In the genomic region with DNA sequence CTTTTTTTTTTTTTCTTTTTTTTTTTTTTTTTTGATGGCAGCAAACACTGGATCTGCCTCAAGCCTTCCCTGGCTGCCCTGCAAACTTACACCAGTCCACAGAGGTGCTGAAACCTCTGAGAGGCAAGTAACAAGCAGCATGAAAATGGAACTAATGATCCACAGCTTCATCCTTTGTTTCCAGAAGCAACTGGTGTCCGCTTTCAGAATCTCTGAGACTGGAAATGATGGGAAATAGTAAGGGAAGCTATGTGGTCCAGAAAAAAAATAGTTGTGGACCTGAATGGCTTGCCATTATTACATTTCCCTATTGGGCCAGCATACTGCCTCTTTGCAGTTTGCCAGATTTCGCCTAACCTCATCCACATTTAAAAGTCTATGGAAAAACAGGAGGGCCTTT, we compare ENCODE assay signal across 11 cellular contexts.
DNase-seq lines count a peak whose midpoint lies in the region; ATAC-seq, FAIRE-seq and TF ChIP-seq lines count a peak whose summit lies in the region.
"Had no signal": no experiment of that assay in that cellular context is flagged by ENCODE, and none has a peak within 500 bp of the region (broad histone marks: within the 10 kb centered on the region; RNA-seq: fewer than 3 reads in every experiment).

No MANE protein-coding gene starts in this region.

- TF ChIP-seq CTCF in PC-9 (conservative IDR thresholded peaks at IDR 0.05) (no peak), endothelial cell of umbilical vein (IDR thresholded peaks at IDR 0.05; ENCODE audit: extremely low read depth in 1 of 2, insufficient read depth in 1 of 2, low read depth in 1 of 2, low read length in 2 of 2) (no peak)

- ATAC-seq in activated CD8-positive, alpha-beta T cell treated with anti-CD3 and anti-CD28 coated beads, Interleukin-2, amount 10 ng/mL, durations not matched to agents 7 days and 5 days = no peak
- ATAC-seq in HG03025 (IDR thresholded peaks at IDR 0.05; ENCODE audit: low FRiP score, unreplicated experiment) (no peak), HG02870 (IDR thresholded peaks at IDR 0.05; ENCODE audit: unreplicated experiment) (no peak)
- ATAC-seq: Panc1 had no signal

- peak overlapping the region; percentile 86 for H3K4me2 ChIP-seq in PC-9
- peak overlapping the region; percentile 90 for H3K4me2 ChIP-seq in endothelial cell of umbilical vein (ENCODE audit: insufficient read depth, low read length)
- peak overlapping the region; percentile 35 for H3K4me2 ChIP-seq in neuronal stem cell (ENCODE audit: insufficient read depth, low read length, poor library complexity, severe bottlenecking)

- no CpG with 5 or more reads among the region's 2 CpGs for WGBS in neuronal stem cell (ENCODE audit: extremely low coverage in 2 of 2, insufficient read length in 2 of 2, insufficient replicate concordance in 1 of 2), 2 donors

- CTCF ChIA-PET in PC-9 (lab: Charles Lee) (interaction anchor here (0.6 kb wide), 1 partner anchor 287 kb away, joined by 3 read pairs; no protein-coding TSS in a partner anchor), endothelial cell of umbilical vein (lab: Charles Lee) (interaction anchor here (0.7 to 1.9 kb wide), 13 partner anchors 8 to 264 kb away, joined by 3 to 13 read pairs (median 3); no protein-coding TSS in a partner anchor)
- CTCF ChIA-PET in activated CD8-positive, alpha-beta T cell treated with anti-CD3 and anti-CD28 coated beads, Interleukin-2, amount 10 ng/mL, durations not matched to agents 7 days and 5 days (lab: Charles Lee) = interaction anchor here (0.7 to 0.8 kb wide), 2 partner anchors 315 to 631 kb away, joined by 3 read pairs; no protein-coding TSS in a partner anchor

- no peak overlapping the region for H3K4ac ChIP-seq in neuronal stem cell (ENCODE audit: low read length)

- H3K9me1 ChIP-seq in endothelial cell of umbilical vein (replicated peaks; ENCODE audit: control insufficient read depth, extremely low read depth, insufficient read depth, low read length) = no peaks in the 10 kb centered on the region

- H2AFZ ChIP-seq in ACC112 (ENCODE audit: low read length, unreplicated experiment) (no peak overlapping the region), PC-9 (no peak overlapping the region), endothelial cell of umbilical vein (ENCODE audit: low read depth, low read length) (no peak overlapping the region), neuronal stem cell (ENCODE audit: low read length) (peak overlapping the region; percentile 55)

- H2AK5ac ChIP-seq in neuronal stem cell (ENCODE audit: low read depth, low read length) = no peak overlapping the region

- H3K4me1 Mint-ChIP-seq in activated CD8-positive, alpha-beta T cell treated with anti-CD3 and anti-CD28 coated beads, Interleukin-2, amount 10 ng/mL, durations not matched to agents 7 days and 5 days (ENCODE audit: low read depth) = peaks cover 33% of the 10 kb centered on the region

- H3K36me3 Mint-ChIP-seq in activated CD8-positive, alpha-beta T cell treated with anti-CD3 and anti-CD28 coated beads, Interleukin-2, amount 10 ng/mL, durations not matched to agents 7 days and 5 days (ENCODE audit: low read depth) = no peaks in the 10 kb centered on the region

- H3K36me3 ChIP-seq in ACC112 (ENCODE audit: insufficient read depth, low read length) (no peaks in the 10 kb centered on the region), PC-9 (ENCODE audit: low read depth) (no peaks in the 10 kb centered on the region), endothelial cell of umbilical vein (ENCODE audit: control insufficient read depth in 2 of 2, extremely low read depth in 1 of 2, insufficient read depth in 2 of 2, low read length in 2 of 2) (no peaks in the 10 kb centered on the region), neuronal stem cell (replicated peaks in 1 of 2; ENCODE audit: control insufficient read depth in 2 of 2, insufficient read depth in 2 of 2, low read length in 2 of 2) (no peaks in the 10 kb centered on the region)

- H3K4me3 Mint-ChIP-seq in activated CD8-positive, alpha-beta T cell treated with anti-CD3 and anti-CD28 coated beads, Interleukin-2, amount 10 ng/mL, durations not matched to agents 7 days and 5 days = no peak overlapping the region

- H3K9me2 ChIP-seq in PC-9 (ENCODE audit: insufficient read depth) = no peaks in the 10 kb centered on the region

- DNase-seq in PC-9 (no peak), endothelial cell of umbilical vein (ENCODE audit: low read depth, low spot score) (no peak), neuronal stem cell (ENCODE audit: low spot score) (no peak), amniotic stem cell (lab: John Stamatoyannopoulos, UW) (no peak)
- DNase-seq in activated CD8-positive, alpha-beta T cell treated with anti-CD3 and anti-CD28 coated beads, Interleukin-2, amount 10 ng/mL, durations not matched to agents 7 days and 5 days = no peak
- DNase-seq: NCI-H1105 treated with DMSO at 0.1 percent for 48 hours, posterior cingulate gyrus had no signal

- peaks cover 56% of the 10 kb centered on the region for H3K27me3 Mint-ChIP-seq in activated CD8-positive, alpha-beta T cell treated with anti-CD3 and anti-CD28 coated beads, Interleukin-2, amount 10 ng/mL, durations not matched to agents 7 days and 5 days (ENCODE audit: low read depth)

- H3K23ac ChIP-seq in neuronal stem cell (ENCODE audit: low read depth, low read length, poor library complexity) = no peak overlapping the region

- H3K27me3 ChIP-seq in ACC112 (ENCODE audit: insufficient read depth, low read length) = no peaks in the 10 kb centered on the region
- no peaks in the 10 kb centered on the region for H3K27me3 ChIP-seq in PC-9 (ENCODE audit: insufficient read depth, low read depth)
- no peaks in the 10 kb centered on the region for H3K27me3 ChIP-seq in endothelial cell of umbilical vein (ENCODE audit: control insufficient read depth in 2 of 2, insufficient read depth in 2 of 2, low read length in 2 of 2)
- H3K27me3 ChIP-seq in neuronal stem cell (ENCODE audit: control insufficient read depth in 3 of 3, insufficient read depth in 3 of 3, low read depth in 1 of 3, low read length in 3 of 3) = no peaks in the 10 kb centered on the region

- H3K4me3 ChIP-seq in ACC112 (ENCODE audit: low read depth, low read length) (peak overlapping the region; percentile 59), PC-9 (peak overlapping the region; percentile 44; the same call in 1 of the 2 replicates), endothelial cell of umbilical vein (replicated peaks in 1 of 3; ENCODE audit: insufficient read depth in 1 of 3, low read depth in 1 of 3, low read length in 3 of 3) (no peak overlapping the region), neuronal stem cell (ENCODE audit: low read length in 2 of 2) (peak overlapping the region in 1 of 2 donors; percentile 36)

- no peaks in the 10 kb centered on the region for H4K20me1 ChIP-seq in PC-9 (ENCODE audit: insufficient read depth)
- no peaks in the 10 kb centered on the region for H4K20me1 ChIP-seq in endothelial cell of umbilical vein (replicated peaks; ENCODE audit: control insufficient read depth, extremely low read depth, insufficient read depth, low read length)

- no peak overlapping the region for H2BK5ac ChIP-seq in neuronal stem cell (ENCODE audit: low read length)

- no peak overlapping the region for H3K14ac ChIP-seq in neuronal stem cell (ENCODE audit: low read length)

- TF ChIP-seq POLR2A in endothelial cell of umbilical vein (IDR thresholded peaks at IDR 0.05; ENCODE audit: low read depth, low read length) = no peak

- no peaks in the 10 kb centered on the region for H3K9me3 Mint-ChIP-seq in activated CD8-positive, alpha-beta T cell treated with anti-CD3 and anti-CD28 coated beads, Interleukin-2, amount 10 ng/mL, durations not matched to agents 7 days and 5 days (ENCODE audit: insufficient read depth)

- no TSS peak for BruUV-seq in PC-9 (replicated peaks; lab: Mats Ljungman, UMichigan)
- no TSS peak for BruUV-seq in endothelial cell of umbilical vein (replicated peaks; lab: Mats Ljungman, UMichigan)

- no peak overlapping the region for H4K91ac ChIP-seq in neuronal stem cell (ENCODE audit: low read depth, low read length, poor library complexity)

- dilution Hi-C loops in endothelial cell of umbilical vein (cut with MboI; ENCODE audit: extremely low pct_ligation_motif_present, low sequenced_read_pairs) = no loop called here

- H3K9me3 ChIP-seq in PC-9 (ENCODE audit: insufficient read depth, low read depth) (no peaks in the 10 kb centered on the region), endothelial cell of umbilical vein (replicated peaks; ENCODE audit: control insufficient read depth, insufficient read depth, low read length) (no peaks in the 10 kb centered on the region), neuronal stem cell (replicated peaks in 1 of 2; ENCODE audit: control insufficient read depth in 2 of 2, insufficient read depth in 1 of 2, low read depth in 1 of 2, low read length in 2 of 2) (no peaks in the 10 kb centered on the region)

- no peak overlapping the region for H3K18ac ChIP-seq in neuronal stem cell (ENCODE audit: low read length)

- H3K79me1 ChIP-seq in neuronal stem cell (ENCODE audit: low read depth, low read length) = no peaks in the 10 kb centered on the region

- POLR2A ChIA-PET in PC-9 (lab: Charles Lee; ENCODE audit: unreplicated experiment) (no interaction called here), endothelial cell of umbilical vein (lab: Charles Lee) (no interaction called here)
- POLR2A ChIA-PET in activated CD8-positive, alpha-beta T cell treated with anti-CD3 and anti-CD28 coated beads, Interleukin-2, amount 10 ng/mL, durations not matched to agents 7 days and 5 days (lab: Charles Lee) = interaction anchor here (0.6 to 1.4 kb wide), 2 partner anchors 16 to 205 kb away, joined by 4 to 5 read pairs; no protein-coding TSS in a partner anchor

- no peak overlapping the region for H4K8ac ChIP-seq in neuronal stem cell (ENCODE audit: low read depth, low read length)

- H3K9ac ChIP-seq in endothelial cell of umbilical vein (replicated peaks; ENCODE audit: extremely low read depth, insufficient read depth, low read length) (peak overlapping the region; percentile 22), neuronal stem cell (ENCODE audit: low read depth, low read length, poor library complexity) (no peak overlapping the region)

- H3K4me1 ChIP-seq in ACC112 (ENCODE audit: control insufficient read depth, insufficient read depth, low read length, unreplicated experiment) (peaks cover 45% of the 10 kb centered on the region), PC-9 (replicated peaks; ENCODE audit: insufficient read depth) (peaks cover 26% of the 10 kb centered on the region), endothelial cell of umbilical vein (ENCODE audit: control insufficient read depth, extremely low read depth, insufficient read depth, low read length) (peaks cover 36% of the 10 kb centered on the region), neuronal stem cell (ENCODE audit: control insufficient read depth in 2 of 2, insufficient read depth in 1 of 2, low read depth in 1 of 2, low read length in 2 of 2) (peaks cover 17 to 40% of the 10 kb centered on the region in 2 donors)

- no peak for FAIRE-seq in endothelial cell of umbilical vein (lab: Jason Lieb, UNC)

- intact Hi-C loops in PC-9 (cut with micrococcal nuclease; ENCODE audit: unreplicated experiment) (no loop called here), endothelial cell of umbilical vein (cut with micrococcal nuclease) (no loop called here)

- no peak overlapping the region for H2BK12ac ChIP-seq in neuronal stem cell (ENCODE audit: low read length)

- peaks cover 3% of the 10 kb centered on the region for H3K79me2 ChIP-seq in ACC112 (ENCODE audit: control insufficient read depth, insufficient read depth, low read length, unreplicated experiment)
- H3K79me2 ChIP-seq in PC-9 (ENCODE audit: low read depth) = no peaks in the 10 kb centered on the region
- no peaks in the 10 kb centered on the region for H3K79me2 ChIP-seq in endothelial cell of umbilical vein (ENCODE audit: control insufficient read depth, insufficient read depth, low read length)

- H2BK120ac ChIP-seq in neuronal stem cell (ENCODE audit: low read depth, low read length) = no peak overlapping the region

- peaks cover 28% of the 10 kb centered on the region for H3F3A ChIP-seq in PC-9 (ENCODE audit: insufficient read depth, low read depth)

- no peak overlapping the region for H3K27ac Mint-ChIP-seq in activated CD8-positive, alpha-beta T cell treated with anti-CD3 and anti-CD28 coated beads, Interleukin-2, amount 10 ng/mL, durations not matched to agents 7 days and 5 days

- H3K27ac ChIP-seq in ACC112 (ENCODE audit: low read depth, low read length) = peak overlapping the region; percentile 87
- H3K27ac ChIP-seq in PC-9 = no peak overlapping the region; the same call in 1 of the 2 replicates
- peak overlapping the region; percentile 89 for H3K27ac ChIP-seq in endothelial cell of umbilical vein (ENCODE audit: insufficient read depth, low read depth, low read length)
- peak overlapping the region; percentile 41 for H3K27ac ChIP-seq in neuronal stem cell (replicated peaks; ENCODE audit: low read length)

- no peak overlapping the region for H2BK15ac ChIP-seq in neuronal stem cell (ENCODE audit: low read length)

Comparison
In these comparisons a context has a peak if more than half of its experiments do, and no peak if none do; other contexts are left out.
1. H3K4me3 ChIP-seq: peak in ACC112 (single experiment) and PC-9 (single experiment); none in endothelial cell of umbilical vein (0 of 3).
2. H3K4me2 ChIP-seq: peak in every context shown above with its lines; median percentile 90 in endothelial cell of umbilical vein; 86 in PC-9; 35 in neuronal stem cell.